7 cellular contexts compared by ENCODE assay signal in the genomic region with DNA sequence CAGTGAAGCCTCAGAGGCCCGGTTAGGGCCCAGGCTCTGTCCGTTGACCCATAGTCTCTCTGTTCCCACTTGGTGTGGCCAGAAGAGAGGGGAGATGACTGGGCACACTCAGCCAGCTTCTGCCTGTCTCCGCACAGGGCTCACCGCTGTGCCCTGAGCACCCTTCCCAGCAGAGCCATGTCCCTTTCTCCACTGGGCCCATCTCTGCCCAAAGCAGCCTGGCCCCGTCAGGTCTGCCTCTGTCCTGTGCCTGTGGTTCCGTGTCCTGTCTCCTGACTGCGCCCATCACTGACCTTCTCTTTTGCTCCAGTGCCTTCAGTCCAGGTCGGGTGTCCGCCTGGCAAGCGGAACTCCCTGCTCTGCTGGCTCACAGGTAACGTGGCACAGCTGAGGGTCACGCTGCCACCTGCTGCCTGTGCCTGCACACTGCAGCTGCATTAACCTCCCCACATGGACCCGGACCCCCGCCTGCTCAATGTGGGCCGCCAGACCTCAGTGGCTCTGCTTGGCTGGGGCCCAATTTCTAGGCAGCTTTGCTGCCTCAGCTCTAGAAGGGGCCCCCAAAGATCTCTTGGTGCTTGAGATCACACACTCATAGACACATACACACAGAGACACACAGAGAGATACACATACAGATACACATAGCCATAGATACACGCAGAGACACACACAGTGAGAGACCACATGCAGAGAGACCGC. TPM values are rescaled to one million over a fixed set of nuclear protein-coding genes. Genes with fewer than 3 reads are reported as not detected.
A peak's percentile ranks its signal among the peaks of the same experiment; 100 is the strongest.
DNase-seq lines count a peak whose midpoint lies in the region; TF ChIP-seq lines count a peak whose summit lies in the region.

No MANE protein-coding gene starts in this region.

- no peaks in the 10 kb centered on the region for H3K9me3 Mint-ChIP-seq in activated CD4-positive, alpha-beta T cell treated with anti-CD3 and anti-CD28 coated beads, Interleukin-2, amount 10 ng/mL, durations not matched to agents 24 days and 14 days

- H3K4me1 Mint-ChIP-seq in activated CD4-positive, alpha-beta T cell treated with anti-CD3 and anti-CD28 coated beads, Interleukin-2, amount 10 ng/mL, durations not matched to agents 24 days and 14 days: no peaks in the 10 kb centered on the region

- DNase-seq in HCEC 1CT (peak; percentile 6), NCI-H1694 (lab: John Stamatoyannopoulos, UW) (peak; percentile 40), choroid plexus epithelial cell (ENCODE audit: low read depth) (peak; percentile 70), lower leg skin (ENCODE audit: low spot score in 2 of 2) (peak; percentile 58 to 92)
- DNase-seq in activated CD4-positive, alpha-beta T cell treated with anti-CD3 and anti-CD28 coated beads, Interleukin-2, amount 10 ng/mL, durations not matched to agents 24 days and 14 days: peak; percentile 91
- peak; percentile 52 for DNase-seq in stimulated activated CD8-positive, alpha-beta memory T cell treated with anti-CD3 and anti-CD28 coated beads, Interleukin-12 subunit alpha, Interleukin-12 subunit beta, amount 100 ng/mL, for 1 hour (ENCODE audit: low read depth)

- TF ChIP-seq POLR2A in lower leg skin (IDR thresholded peaks at IDR 0.05): no peak

- TF ChIP-seq CTCF in GM12873 (IDR thresholded peaks at IDR 0.05; ENCODE audit: insufficient read depth, low read depth, low read length, missing control alignments) (peak; percentile 97), choroid plexus epithelial cell (conservative IDR thresholded peaks at IDR 0.05; ENCODE audit: low read depth, low read length) (peak; percentile 89), lower leg skin (IDR thresholded peaks at IDR 0.05) (peak in 1 of 3 donors; percentile 85)

- 46 to 48% methylated on average over 15 to 17 of the region's 17 CpGs for WGBS in lower leg skin, 2 donors

- no peaks in the 10 kb centered on the region for H3K27me3 Mint-ChIP-seq in activated CD4-positive, alpha-beta T cell treated with anti-CD3 and anti-CD28 coated beads, Interleukin-2, amount 10 ng/mL, durations not matched to agents 24 days and 14 days

- no peak overlapping the region for H3K4me3 ChIP-seq in choroid plexus epithelial cell (ENCODE audit: low read depth, low read length)
- no peak overlapping the region for H3K4me3 ChIP-seq in lower leg skin (ENCODE audit: low read depth, poor library complexity, severe bottlenecking)

- H3K36me3 Mint-ChIP-seq in activated CD4-positive, alpha-beta T cell treated with anti-CD3 and anti-CD28 coated beads, Interleukin-2, amount 10 ng/mL, durations not matched to agents 24 days and 14 days (ENCODE audit: low read depth): peaks cover 7% of the 10 kb centered on the region

- no peak overlapping the region for H3K4me3 Mint-ChIP-seq in activated CD4-positive, alpha-beta T cell treated with anti-CD3 and anti-CD28 coated beads, Interleukin-2, amount 10 ng/mL, durations not matched to agents 24 days and 14 days

- intact Hi-C loops in activated CD4-positive, alpha-beta T cell treated with anti-CD3 and anti-CD28 coated beads, Interleukin-2, amount 10 ng/mL, durations not matched to agents 24 days and 14 days (cut with micrococcal nuclease): loop anchor here (1.0 to 2.0 kb wide), 2 partner anchors 40 to 61 kb away; a partner anchor contains a TSS
- intact Hi-C loops in lower leg skin (cut with DNase I; ENCODE audit: low total_unique reads): no loop called here

- no peak overlapping the region for H3K27ac Mint-ChIP-seq in activated CD4-positive, alpha-beta T cell treated with anti-CD3 and anti-CD28 coated beads, Interleukin-2, amount 10 ng/mL, durations not matched to agents 24 days and 14 days

RNA-seq across cellular contexts. Expression of a gene that starts 15.2 kb away (rescaled TPM):
- 29.4 and 30.5 TPM in 2 replicates for total RNA-seq in activated CD4-positive, alpha-beta T cell treated with anti-CD3 and anti-CD28 coated beads, Interleukin-2, amount 10 ng/mL, durations not matched to agents 24 days and 14 days
- total RNA-seq in lower leg skin: 10 to 100 TPM; 15.4 to 30.0 (median 18.8) TPM

RNA-seq across cellular contexts. Expression of a gene that starts 40.2 kb away (rescaled TPM):
- total RNA-seq in activated CD4-positive, alpha-beta T cell treated with anti-CD3 and anti-CD28 coated beads, Interleukin-2, amount 10 ng/mL, durations not matched to agents 24 days and 14 days: 10.1 and 11.2 TPM in 2 replicates
- total RNA-seq in lower leg skin: 10 to 100 TPM; 17.4 to 29.1 (median 22.2) TPM

RNA-seq across cellular contexts. Expression of a gene that starts 42.9 kb away (rescaled TPM):
- total RNA-seq in activated CD4-positive, alpha-beta T cell treated with anti-CD3 and anti-CD28 coated beads, Interleukin-2, amount 10 ng/mL, durations not matched to agents 24 days and 14 days: 6.7 and 8.4 TPM in 2 replicates
- total RNA-seq in lower leg skin: 10 to 100 TPM in 1 of 4 donors, 1 to 10 TPM in 3; 4.9 to 12.4 (median 8.8) TPM

RNA-seq across cellular contexts. Expression of a gene that starts 56.9 kb away (rescaled TPM):
- 37.0 and 44.0 TPM in 2 replicates for total RNA-seq in activated CD4-positive, alpha-beta T cell treated with anti-CD3 and anti-CD28 coated beads, Interleukin-2, amount 10 ng/mL, durations not matched to agents 24 days and 14 days
- total RNA-seq in lower leg skin: 10 to 100 TPM in 3 of 4 donors, 1 to 10 TPM in 1; 7.6 to 15.3 (median 14.4) TPM

Comparison
In these comparisons a context has a peak if more than half of its experiments do, and no peak if none do; other contexts are left out.
1. DNase-seq: peak in every context shown above with its lines; median percentile 91 in activated CD4-positive, alpha-beta T cell treated with anti-CD3 and anti-CD28 coated beads, Interleukin-2, amount 10 ng/mL, durations not matched to agents 24 days and 14 days; 75 in lower leg skin; 70 in choroid plexus epithelial cell; 52 in stimulated activated CD8-positive, alpha-beta memory T cell treated with anti-CD3 and anti-CD28 coated beads, Interleukin-12 subunit alpha, Interleukin-12 subunit beta, amount 100 ng/mL, for 1 hour; 40 in NCI-H1694; 6 in HCEC 1CT.